In the genomic region with DNA sequence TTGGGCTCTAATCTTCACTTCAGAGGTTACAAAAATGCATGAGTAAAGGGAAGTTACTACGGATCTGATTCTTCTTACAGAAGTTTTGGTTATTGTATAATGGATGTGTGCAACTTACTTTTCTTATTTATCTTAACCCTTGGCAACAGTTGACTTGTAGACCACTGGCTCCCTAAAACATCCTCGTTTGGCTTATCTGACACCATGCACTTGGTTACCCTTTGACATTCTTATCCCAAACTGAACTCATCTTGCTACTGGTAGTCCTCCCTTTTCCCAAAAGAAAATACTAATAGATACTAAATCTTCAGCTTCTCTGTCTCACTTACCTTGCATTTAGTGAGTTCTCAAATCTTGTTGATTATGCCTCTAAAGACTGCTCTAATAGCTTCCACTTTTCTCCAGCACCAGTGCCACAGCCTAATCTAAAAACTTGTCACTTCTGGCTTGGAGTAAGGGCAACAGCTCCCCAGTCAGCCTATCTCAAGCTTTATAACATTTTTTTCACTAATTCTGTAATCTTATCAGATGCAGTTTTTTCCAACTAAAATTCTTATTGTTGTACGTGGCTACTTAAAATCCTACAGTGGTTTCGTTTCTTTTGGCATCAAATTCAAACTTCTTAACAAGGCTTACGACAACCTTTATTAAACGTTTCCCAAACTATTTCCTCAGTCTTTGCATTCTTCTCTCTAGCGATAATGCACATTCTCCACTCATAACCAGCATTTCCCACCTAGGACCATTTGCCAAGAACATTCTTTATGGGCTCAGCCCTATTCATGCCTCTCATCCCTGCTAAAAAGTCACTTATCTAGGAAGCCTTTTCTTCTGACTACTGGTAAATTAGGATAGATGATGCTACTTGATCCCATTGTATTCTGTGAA, we compare ENCODE assay signal across 17 cellular contexts.
A peak's percentile ranks its signal among the peaks of the same experiment; 100 is the strongest.
DNase-seq lines count a peak whose midpoint lies in the region; ATAC-seq, FAIRE-seq and TF ChIP-seq lines count a peak whose summit lies in the region.
"Had no signal": no experiment of that assay in that cellular context is flagged by ENCODE, and none has a peak within 500 bp of the region (broad histone marks: within the 10 kb centered on the region; RNA-seq: fewer than 3 reads in every experiment).

No MANE protein-coding gene starts in this region.

- peaks cover 4% of the 10 kb centered on the region for H3F3A ChIP-seq in smooth muscle cell (ENCODE audit: low read depth)

- H3K4me1 ChIP-seq in lung (ENCODE audit: control insufficient read depth in 2 of 2, insufficient read depth in 2 of 2, low read length in 2 of 2) (no peaks in the 10 kb centered on the region), aorta (ENCODE audit: control insufficient read depth in 1 of 2, insufficient read depth in 2 of 2, low read length in 2 of 2) (no peaks in the 10 kb centered on the region), smooth muscle cell (ENCODE audit: low read depth) (peaks cover 6% of the 10 kb centered on the region)

- no peak overlapping the region for H2AFZ ChIP-seq in smooth muscle cell (ENCODE audit: low read depth)

- H3K27me3 ChIP-seq in brain microvascular endothelial cell (replicated peaks), result no peaks in the 10 kb centered on the region
- H3K27me3 ChIP-seq in lung (ENCODE audit: control insufficient read depth, insufficient read depth), result no peaks in the 10 kb centered on the region
- H3K27me3 ChIP-seq in aorta (ENCODE audit: control insufficient read depth in 1 of 2, insufficient read depth in 2 of 2, low read length in 1 of 2), result no peaks in the 10 kb centered on the region
- no peaks in the 10 kb centered on the region for H3K27me3 ChIP-seq in smooth muscle cell (ENCODE audit: low read depth)
- H3K27me3 ChIP-seq: tibial nerve had no signal

- WGBS in lung, 2 donors, result 54 to 73% methylated on average over 7 of the region's 7 CpGs
- 21 to 24% methylated on average over 7 of the region's 7 CpGs for WGBS in aorta, 2 donors
- WGBS in smooth muscle cell (ENCODE audit: low lambda C conversion rate), result 91% methylated on average over 7 of the region's 7 CpGs

- H4K20me1 ChIP-seq in smooth muscle cell (ENCODE audit: low read depth), result no peaks in the 10 kb centered on the region

- intact Hi-C loops in left cardiac atrium (cut with DNase I) (no loop called here), Right ventricle myocardium inferior (cut with DNase I) (no loop called here), aorta (cut with DNase I) (no loop called here)

- TF ChIP-seq CTCF in brain microvascular endothelial cell (IDR thresholded peaks at IDR 0.05; ENCODE audit: low read depth, low read length, missing control alignments) (no peak), lung (IDR thresholded peaks at IDR 0.05; ENCODE audit: control extremely low read depth, extremely low read depth) (no peak), smooth muscle cell (IDR thresholded peaks at IDR 0.05; ENCODE audit: borderline replicate concordance, insufficient read depth, poor library complexity, severe bottlenecking) (no peak)

- no peaks in the 10 kb centered on the region for H3K79me2 ChIP-seq in smooth muscle cell (ENCODE audit: low read depth)

- no peak overlapping the region for H3K9ac ChIP-seq in smooth muscle cell (ENCODE audit: low read depth)

- H3K36me3 ChIP-seq in brain microvascular endothelial cell (replicated peaks) (no peaks in the 10 kb centered on the region), lung (ENCODE audit: control insufficient read depth in 2 of 2, insufficient read depth in 2 of 2, low read length in 2 of 2) (no peaks in the 10 kb centered on the region), aorta (ENCODE audit: control insufficient read depth in 1 of 2, insufficient read depth in 2 of 2, low read length in 1 of 2) (no peaks in the 10 kb centered on the region), smooth muscle cell (ENCODE audit: low read depth) (no peaks in the 10 kb centered on the region)
- H3K36me3 ChIP-seq: tibial nerve had no signal

- in situ Hi-C loops in brain microvascular endothelial cell (cut with HindIII; ENCODE audit: low pct_ligation_motif_present, low sequenced_read_pairs), result no loop called here

- peak overlapping the region; percentile 9 for H3K27ac ChIP-seq in brain microvascular endothelial cell
- H3K27ac ChIP-seq in lung (ENCODE audit: low read depth in 1 of 2, low read length in 1 of 2), result no peak overlapping the region
- no peak overlapping the region for H3K27ac ChIP-seq in aorta (ENCODE audit: low read depth in 1 of 2, low read length in 2 of 2)
- no peak overlapping the region for H3K27ac ChIP-seq in smooth muscle cell (ENCODE audit: low read depth)
- H3K27ac ChIP-seq: A549 had no signal

- ATAC-seq in left cardiac atrium (peak; percentile 54 to 76), Right ventricle myocardium inferior (no peak), lung (ENCODE audit: insufficient read depth, low FRiP score) (peak; percentile 68), aorta (ENCODE audit: low FRiP score) (peak; percentile 44)
- ATAC-seq: A549; activated CD4-positive, CD25-positive, alpha-beta regulatory T cell treated with anti-CD3 and anti-CD28 coated beads, Interleukin-2, amount 50 U/mL, for 24 hours; naive thymus-derived CD8-positive, alpha-beta T cell; stimulated activated effector memory CD8-positive, alpha-beta T cell treated with anti-CD3 and anti-CD28 coated beads, Interleukin-12 subunit alpha, Interleukin-12 subunit beta, amount 100 ng/mL, for 72 hours had no signal

- H3K4me3 ChIP-seq in brain microvascular endothelial cell (ENCODE audit: low read depth, low read length) (no peak overlapping the region), lung (no peak overlapping the region), aorta (ENCODE audit: low read length in 2 of 2) (no peak overlapping the region), smooth muscle cell (no peak overlapping the region)
- H3K4me3 ChIP-seq: A549, tibial nerve had no signal

- no peak for FAIRE-seq in HTR-8/SVneo (lab: Jason Lieb, UNC)
- FAIRE-seq: A549 had no signal

- no peak overlapping the region for H3K4me2 ChIP-seq in smooth muscle cell
- H3K4me2 ChIP-seq: A549 had no signal

- DNase-seq in left cardiac atrium, result no peak
- DNase-seq in Right ventricle myocardium inferior (ENCODE audit: missing footprints), result no peak
- peak; percentile 48 for DNase-seq in brain microvascular endothelial cell
- no peak for DNase-seq in lung (ENCODE audit: low spot score)
- no peak for DNase-seq in aorta
- no peak for DNase-seq in smooth muscle cell (lab: John Stamatoyannopoulos, UW; ENCODE audit: unreplicated experiment)
- DNase-seq in HTR-8/SVneo (ENCODE audit: insufficient read length, low spot score), result no peak
- no peak for DNase-seq in T-helper 9 cell
- DNase-seq: DMS53; H9; naive thymus-derived CD8-positive, alpha-beta T cell; NCI-H446; SHP77 had no signal

- H3K9me3 ChIP-seq in lung (ENCODE audit: control insufficient read depth in 2 of 2, insufficient read depth in 1 of 2, low read length in 1 of 2) (no peaks in the 10 kb centered on the region), aorta (ENCODE audit: control insufficient read depth, low read length) (no peaks in the 10 kb centered on the region), smooth muscle cell (replicated peaks; ENCODE audit: low read depth) (no peaks in the 10 kb centered on the region)
- H3K9me3 ChIP-seq: A549, tibial nerve had no signal
